In genomic region chrX:96883608-96884007, GRCh38 we compare ENCODE assay signal across 24 cellular contexts. TPM values are rescaled to one million over a fixed set of nuclear protein-coding genes. Genes with fewer than 3 reads are reported as not detected.
DNase-seq lines count a peak whose midpoint lies in the region; ATAC-seq, FAIRE-seq and TF ChIP-seq lines count a peak whose summit lies in the region.
"Had no signal": no experiment of that assay in that cellular context is flagged by ENCODE, and none has a peak within 500 bp of the region (broad histone marks: within the 10 kb centered on the region; RNA-seq: fewer than 3 reads in every experiment).

Gene RPA4 (plus strand): TSS chrX:96883908. CDS start chrX:96884311, 403 bp downstream.

- H3K4me1 ChIP-seq in H9 (ENCODE audit: insufficient read depth, low read length) (no peaks in the 10 kb centered on the region), kidney (ENCODE audit: control insufficient read depth in 1 of 2, insufficient read depth in 1 of 2, low read depth in 1 of 2, low read length in 2 of 2) (no peaks in the 10 kb centered on the region), neural progenitor cell (no peaks in the 10 kb centered on the region)
- H3K4me1 ChIP-seq: BE2C, BLaER1, Caco-2 had no signal

- no peak within 1 kb of the TSS for H3K23ac ChIP-seq in H9 (ENCODE audit: insufficient read length, low read depth, low read length)

- no peak within 1 kb of the TSS for H2BK12ac ChIP-seq in H9 (ENCODE audit: insufficient read length, low read depth, low read length)

- H3K4me2 ChIP-seq in H9 (ENCODE audit: insufficient read depth, insufficient read length, low read length): no peak within 1 kb of the TSS
- H3K4me2 ChIP-seq in neural progenitor cell: no peak within 1 kb of the TSS
- H3K4me2 ChIP-seq: BLaER1 had no signal

- no peak within 1 kb of the TSS for H3K56ac ChIP-seq in H9 (ENCODE audit: insufficient read length, low read depth, low read length)

- H3K9me3 ChIP-seq in H9 (ENCODE audit: control insufficient read depth, low read depth, low read length) (no peaks in the 10 kb centered on the region), kidney (ENCODE audit: control insufficient read depth in 1 of 2, low read length in 2 of 2) (no peaks in the 10 kb centered on the region), neural progenitor cell (ENCODE audit: low read depth) (peaks cover 4% of the 10 kb centered on the region)
- H3K9me3 ChIP-seq: BE2C, BLaER1, Caco-2 had no signal

- no peak within 1 kb of the TSS for H3T11ph ChIP-seq in H9 (ENCODE audit: low read length)

- H2AFZ ChIP-seq in H9 (ENCODE audit: low read length) (no peak within 1 kb of the TSS), neural progenitor cell (replicated peaks) (no peak within 1 kb of the TSS)

- no peaks in the 10 kb centered on the region for H3K9me3 Mint-ChIP-seq in H9
- peaks cover 2% of the 10 kb centered on the region for H3K9me3 Mint-ChIP-seq in neural progenitor cell
- H3K9me3 Mint-ChIP-seq: CD14-positive monocyte; CD4-positive, alpha-beta memory T cell; CD4-positive, CD25-positive, alpha-beta regulatory T cell; CD8-positive, alpha-beta memory T cell had no signal

- no peaks in the 10 kb centered on the region for H3K27me3 Mint-ChIP-seq in H9 (ENCODE audit: low read depth)
- H3K27me3 Mint-ChIP-seq in neural progenitor cell (ENCODE audit: insufficient read depth, low read depth): no peaks in the 10 kb centered on the region
- H3K27me3 Mint-ChIP-seq: CD4-positive, alpha-beta memory T cell; CD4-positive, CD25-positive, alpha-beta regulatory T cell; CD8-positive, alpha-beta memory T cell had no signal

- no peak for FAIRE-seq in kidney (lab: Jason Lieb, UNC)
- FAIRE-seq: A204.1, D721Med, G401.6, GM12891, GM19239 had no signal

- H2BK5ac ChIP-seq in H9 (ENCODE audit: insufficient read length, low read length): no peak within 1 kb of the TSS

- H3K79me1 ChIP-seq in H9 (ENCODE audit: insufficient read depth, low read depth, low read length, poor library complexity, severe bottlenecking): no peaks in the 10 kb centered on the region

- no peaks in the 10 kb centered on the region for H3K79me2 ChIP-seq in H9 (ENCODE audit: insufficient read depth, low read length)
- no peaks in the 10 kb centered on the region for H3K79me2 ChIP-seq in neural progenitor cell (ENCODE audit: low read depth)

- H3K36me3 Mint-ChIP-seq in H9 (ENCODE audit: insufficient read depth in 1 of 3, low read depth in 3 of 3) (peaks cover 0 to 15% (median 6%) of the 10 kb centered on the region in 3 experiments; a peak in 2 of 7 replicates), neural progenitor cell (peaks cover 8% of the 10 kb centered on the region)

- H3K4me3 Mint-ChIP-seq in H9 (no peak within 1 kb of the TSS), neural progenitor cell (no peak within 1 kb of the TSS)
- H3K4me3 Mint-ChIP-seq: CD14-positive monocyte; CD4-positive, alpha-beta memory T cell; CD4-positive, CD25-positive, alpha-beta regulatory T cell; CD8-positive, alpha-beta memory T cell had no signal

- peak within 1 kb of the TSS; percentile 57; the same call in 1 of the 2 replicates for H3K14ac ChIP-seq in H9 (ENCODE audit: insufficient read depth, low read length)

- 0 out of 7 replicates have a peak within 1 kb of the TSS, but pooled peaks of 1 of the 3 experiments have one; percentile 2 for H3K27ac Mint-ChIP-seq in H9
- peak within 1 kb of the TSS; percentile 58 for H3K27ac Mint-ChIP-seq in neural progenitor cell
- H3K27ac Mint-ChIP-seq: CD4-positive, alpha-beta memory T cell; CD4-positive, CD25-positive, alpha-beta regulatory T cell; CD8-positive, alpha-beta memory T cell had no signal

- H3K23me2 ChIP-seq in H9 (ENCODE audit: insufficient read length, low read depth, low read length, poor library complexity, severe bottlenecking): peaks cover 3% of the 10 kb centered on the region

- TF ChIP-seq CTCF in H9 (conservative IDR thresholded peaks at IDR 0.05): no peak
- TF ChIP-seq CTCF in kidney (IDR thresholded peaks at IDR 0.05; ENCODE audit: borderline replicate concordance, extremely low read depth, insufficient read depth): no peak
- TF ChIP-seq CTCF in neural progenitor cell (IDR thresholded peaks at IDR 0.05): no peak

- H2BK20ac ChIP-seq in H9 (ENCODE audit: low read depth, low read length, poor library complexity, severe bottlenecking): no peak within 1 kb of the TSS

- intact Hi-C loops in kidney (cut with DNase I): no loop called here

- WGBS in H9 (ENCODE audit: extremely low coverage, insufficient read length, low lambda C conversion rate): no CpG with 5 or more reads among the region's 10 CpGs

- H3K36me3 ChIP-seq in kidney (ENCODE audit: control insufficient read depth in 1 of 2, insufficient read depth in 2 of 2, low read length in 2 of 2) (no peaks in the 10 kb centered on the region), neural progenitor cell (no peaks in the 10 kb centered on the region)
- H3K36me3 ChIP-seq: BE2C had no signal

- H3K27ac ChIP-seq in H9 (ENCODE audit: insufficient read length, low read depth, low read length) (no peak within 1 kb of the TSS), kidney (ENCODE audit: low read depth in 2 of 2, low read length in 2 of 2) (no peak within 1 kb of the TSS), neural progenitor cell (no peak within 1 kb of the TSS)
- H3K27ac ChIP-seq: 22Rv1, BLaER1 had no signal

- H3K18ac ChIP-seq in H9 (ENCODE audit: insufficient read length, low read depth, low read length): no peak within 1 kb of the TSS

- H3K27me3 ChIP-seq in H9 (ENCODE audit: insufficient read depth, low read length) (no peaks in the 10 kb centered on the region), neural progenitor cell (no peaks in the 10 kb centered on the region)
- H3K27me3 ChIP-seq: BE2C had no signal

- no peaks in the 10 kb centered on the region for H4K20me1 ChIP-seq in H9 (ENCODE audit: control insufficient read depth, insufficient read depth, insufficient read length)
- H4K20me1 ChIP-seq in neural progenitor cell (ENCODE audit: low read depth): no peaks in the 10 kb centered on the region

- H2BK120ac ChIP-seq in H9 (ENCODE audit: low read depth, low read length, poor library complexity, severe bottlenecking): no peak within 1 kb of the TSS

- H3K4ac ChIP-seq in H9 (ENCODE audit: low read depth, low read length): no peak within 1 kb of the TSS

- H2BK15ac ChIP-seq in H9 (ENCODE audit: low read depth, low read length): no peak within 1 kb of the TSS

- H2AK5ac ChIP-seq in H9 (ENCODE audit: insufficient read length, low read length): no peak within 1 kb of the TSS

- H3K9ac ChIP-seq in H9 (ENCODE audit: extremely low read depth, insufficient read length, low read length): no peak within 1 kb of the TSS
- H3K9ac ChIP-seq in kidney (ENCODE audit: low read length in 2 of 2): no peak within 1 kb of the TSS
- H3K9ac ChIP-seq in neural progenitor cell: no peak within 1 kb of the TSS
- H3K9ac ChIP-seq: BLaER1 had no signal

- H3K4me1 Mint-ChIP-seq in H9: peaks cover 2 to 5% of the 10 kb centered on the region in 2 experiments; a peak in 2 of 4 replicates
- peaks cover 6% of the 10 kb centered on the region for H3K4me1 Mint-ChIP-seq in neural progenitor cell
- H3K4me1 Mint-ChIP-seq: CD14-positive monocyte; CD4-positive, alpha-beta memory T cell; CD8-positive, alpha-beta memory T cell had no signal

- no peak within 1 kb of the TSS for H4K8ac ChIP-seq in H9 (replicated peaks; ENCODE audit: insufficient read length, low read depth, low read length)

- H4K91ac ChIP-seq in H9 (ENCODE audit: insufficient read length, low read depth, low read length): no peak within 1 kb of the TSS

- no peak for ATAC-seq in HG02852 (IDR thresholded peaks at IDR 0.05; ENCODE audit: unreplicated experiment)
- no peak for ATAC-seq in GM21390 (IDR thresholded peaks at IDR 0.05; ENCODE audit: unreplicated experiment)

- H3K4me3 ChIP-seq in kidney (ENCODE audit: low read length in 2 of 2) (no peak within 1 kb of the TSS), neural progenitor cell (no peak within 1 kb of the TSS)
- H3K4me3 ChIP-seq: BLaER1 had no signal

- DNase-seq in H9 (no peak), kidney (peak; percentile 26), neural progenitor cell (ENCODE audit: low spot score) (no peak), superior temporal gyrus (ENCODE audit: extremely low spot score) (no peak)
- DNase-seq: ACHN; BE2C; C1 segment of cervical spinal cord; Caco-2; Calu3; CD4-positive, alpha-beta memory T cell; CD4-positive, CD25-positive, alpha-beta regulatory T cell; CD8-positive, alpha-beta memory T cell; DMS79 treated with DMSO at 0.1 percent for 48 hours; GF-D8 had no signal

- H3F3A ChIP-seq in neural progenitor cell (ENCODE audit: low read depth): no peaks in the 10 kb centered on the region

- H4K5ac ChIP-seq in H9 (ENCODE audit: insufficient read length, low read depth, low read length): no peak within 1 kb of the TSS

RNA-seq across cellular contexts. Expression of gene RPA4, which starts in this region (rescaled TPM):
- total RNA-seq in H9 (2021): 0.83 and 1.0 TPM in 2 replicates
- total RNA-seq in kidney: 0.57 TPM
- polyA plus RNA-seq in kidney (ENCODE audit: insufficient read depth, low read depth, low replicate concordance): not detected
- total RNA-seq in neural progenitor cell (ENCODE audit: low replicate concordance): 0.22 and 0.34 TPM in 2 replicates
- polyA plus RNA-seq: CD8-positive, alpha-beta memory T cell had no signal

Comparison
In these comparisons a context has a peak if more than half of its experiments do, and no peak if none do; other contexts are left out.
1. Peak in DNase-seq in kidney; RNA of the gene not detected or under 1 TPM.